ENCODE assay signal across 8 cellular contexts in the genomic region with DNA sequence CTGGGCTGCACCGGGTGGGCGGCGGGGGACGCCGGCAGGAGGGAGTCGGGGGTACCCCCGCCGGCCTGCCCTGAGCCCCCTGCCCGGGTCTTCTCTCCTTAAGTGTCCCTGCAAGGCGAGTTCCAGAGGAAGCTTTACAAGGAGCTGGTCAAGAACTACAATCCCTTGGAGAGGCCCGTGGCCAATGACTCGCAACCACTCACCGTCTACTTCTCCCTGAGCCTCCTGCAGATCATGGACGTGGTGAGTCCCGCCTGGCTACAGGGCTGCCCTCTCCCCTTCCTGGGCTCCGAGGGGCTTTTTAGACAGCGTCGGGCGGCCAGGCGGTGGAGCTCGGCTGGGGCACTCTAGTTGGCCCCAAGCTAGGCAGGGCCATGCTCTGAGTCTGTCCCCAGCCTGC. TPM values are rescaled to one million over a fixed set of nuclear protein-coding genes. Genes with fewer than 3 reads are reported as not detected.
DNase-seq lines count a peak whose midpoint lies in the region; ATAC-seq and TF ChIP-seq lines count a peak whose summit lies in the region.

No MANE protein-coding gene starts in this region.

- H3K4me3 ChIP-seq in brain microvascular endothelial cell (ENCODE audit: low read depth, low read length) (peak overlapping the region; percentile 48), lung (no peak overlapping the region), urinary bladder (ENCODE audit: low read depth, low read length) (peak overlapping the region; percentile 57)

- DNase-seq in activated T-cell treated with anti-CD3 and anti-CD28 coated beads, Interleukin-2, amount 50 U/mL, for 4 hours, result no peak
- DNase-seq in activated T-cell treated with anti-CD3 and anti-CD28 coated beads for 4 hours (no peak), brain microvascular endothelial cell (no peak), lung (ENCODE audit: low spot score) (no peak), glomerular visceral epithelial cell (ENCODE audit: extremely low spot score) (no peak)
- DNase-seq in activated CD4-positive, alpha-beta T cell treated with anti-CD3 and anti-CD28 coated beads, Interleukin-2, amount 50 U/mL, for 1 hour, result no peak

- in situ Hi-C loops in brain microvascular endothelial cell (cut with HindIII; ENCODE audit: low pct_ligation_motif_present, low sequenced_read_pairs), result no loop called here

- H3K27ac ChIP-seq in brain microvascular endothelial cell (no peak overlapping the region), lung (ENCODE audit: low read depth in 1 of 2, low read length in 1 of 2) (no peak overlapping the region), urinary bladder (ENCODE audit: low read depth) (no peak overlapping the region)

- no peak for TF ChIP-seq CTCF in brain microvascular endothelial cell (IDR thresholded peaks at IDR 0.05; ENCODE audit: low read depth, low read length, missing control alignments)
- no peak for TF ChIP-seq CTCF in lung (IDR thresholded peaks at IDR 0.05; ENCODE audit: control extremely low read depth, extremely low read depth)

- H3K36me3 ChIP-seq in brain microvascular endothelial cell (replicated peaks) (no peaks in the 10 kb centered on the region), lung (ENCODE audit: control insufficient read depth in 2 of 2, insufficient read depth in 2 of 2, low read length in 2 of 2) (no peaks in the 10 kb centered on the region), urinary bladder (ENCODE audit: insufficient read depth) (no peaks in the 10 kb centered on the region)

- H3K9me3 Mint-ChIP-seq in activated T-cell treated with anti-CD3 and anti-CD28 coated beads, Interleukin-2, amount 50 U/mL, for 4 hours, result no peaks in the 10 kb centered on the region

- H3K27me3 ChIP-seq in brain microvascular endothelial cell (replicated peaks) (peaks cover 22% of the 10 kb centered on the region), lung (ENCODE audit: control insufficient read depth, insufficient read depth) (no peaks in the 10 kb centered on the region)

- peaks cover 48% of the 10 kb centered on the region for H3K27me3 Mint-ChIP-seq in activated T-cell treated with anti-CD3 and anti-CD28 coated beads, Interleukin-2, amount 50 U/mL, for 4 hours (ENCODE audit: low read depth)

- H3K4me3 Mint-ChIP-seq in activated T-cell treated with anti-CD3 and anti-CD28 coated beads, Interleukin-2, amount 50 U/mL, for 4 hours, result peak overlapping the region; percentile 50

- H3K36me3 Mint-ChIP-seq in activated T-cell treated with anti-CD3 and anti-CD28 coated beads, Interleukin-2, amount 50 U/mL, for 4 hours (ENCODE audit: insufficient read depth), result no peaks in the 10 kb centered on the region

- H3K4me1 ChIP-seq in lung (ENCODE audit: control insufficient read depth in 2 of 2, insufficient read depth in 2 of 2, low read length in 2 of 2), result peaks cover 0 to 3% of the 10 kb centered on the region in 2 donors
- H3K4me1 ChIP-seq in urinary bladder (ENCODE audit: insufficient read depth), result no peaks in the 10 kb centered on the region

- peaks cover 0 to 1% of the 10 kb centered on the region in 2 donors for H3K9me3 ChIP-seq in lung (ENCODE audit: control insufficient read depth in 2 of 2, insufficient read depth in 1 of 2, low read length in 1 of 2)

- peak; percentile 20 to 35 for ATAC-seq in activated T-cell treated with anti-CD3 and anti-CD28 coated beads, Interleukin-2, amount 50 U/mL, for 4 hours
- peak; percentile 8 for ATAC-seq in lung (ENCODE audit: insufficient read depth, low FRiP score)
- ATAC-seq in HG03521 (IDR thresholded peaks at IDR 0.05; ENCODE audit: unreplicated experiment), result no peak

- 3% methylated on average over 21 of the region's 21 CpGs for whole genome bisulfite sequencing in lung, 2 donors
- WGBS in urinary bladder, result 3% methylated on average over 21 of the region's 21 CpGs

- peaks cover 9% of the 10 kb centered on the region for H3K4me1 Mint-ChIP-seq in activated T-cell treated with anti-CD3 and anti-CD28 coated beads, Interleukin-2, amount 50 U/mL, for 4 hours (ENCODE audit: low read depth)

RNA-seq across cellular contexts. Expression of a gene that starts 0.5 kb away (rescaled TPM):
- under 1 TPM in 1 of 3 donors, not detected in 2; 0.21 TPM for total RNA-seq in activated T-cell treated with anti-CD3 and anti-CD28 coated beads, Interleukin-2, amount 50 U/mL, for 4 hours
- 1 to 10 TPM; 1.6 to 2.7 TPM for total RNA-seq in lung
- 1 to 10 TPM in 1 of 2 donors, under 1 TPM in 1; 0.30 to 1.1 TPM for polyA plus RNA-seq in lung
- 3.8 TPM for total RNA-seq in urinary bladder
- polyA plus RNA-seq in urinary bladder, result 2.0 TPM
